8 cellular contexts compared by ENCODE assay signal in genomic region chr7:100148225-100148558, GRCh38. TPM values are rescaled to one million over a fixed set of nuclear protein-coding genes. Genes with fewer than 3 reads are reported as not detected.
DNase-seq lines count a peak whose midpoint lies in the region; ATAC-seq, FAIRE-seq and TF ChIP-seq lines count a peak whose summit lies in the region.

No MANE protein-coding gene starts in this region.

- H3K27me3 ChIP-seq in small intestine (ENCODE audit: control insufficient read depth in 2 of 2, insufficient read depth in 2 of 2, low read length in 2 of 2) = no peaks in the 10 kb centered on the region

- WGBS in small intestine, 3 donors = 5 to 12% (median 8%) methylated on average over 14 of the region's 14 CpGs

- H3K4me3 ChIP-seq in WI38 (ENCODE audit: low read depth, low read length) (peak overlapping the region; percentile 32), small intestine (ENCODE audit: low read depth in 1 of 2, low read length in 2 of 2) (peak overlapping the region; percentile 31 to 33)

- H3K4me3 Mint-ChIP-seq in glutamatergic neuron (ENCODE audit: unreplicated experiment) = peak overlapping the region; percentile 97

- peaks cover 4% of the 10 kb centered on the region for H3K9me3 Mint-ChIP-seq in glutamatergic neuron (ENCODE audit: unreplicated experiment)

- no peak for FAIRE-seq in small intestine (lab: Jason Lieb, UNC)

- H3K9me3 ChIP-seq in small intestine (ENCODE audit: control insufficient read depth, low read depth) = no peaks in the 10 kb centered on the region

- peaks cover 5% of the 10 kb centered on the region for H3K36me3 Mint-ChIP-seq in glutamatergic neuron (ENCODE audit: unreplicated experiment)

- peaks cover 4% of the 10 kb centered on the region for H3K27me3 Mint-ChIP-seq in glutamatergic neuron (ENCODE audit: unreplicated experiment)

- H3K4me1 Mint-ChIP-seq in glutamatergic neuron (ENCODE audit: low read depth, unreplicated experiment) = no peaks in the 10 kb centered on the region

- H3K27ac ChIP-seq in small intestine (ENCODE audit: low read depth in 1 of 2, low read length in 1 of 2) = peak overlapping the region; percentile 43 to 84

- peaks cover 0 to under 1% of the 10 kb centered on the region in 2 donors for H3K36me3 ChIP-seq in small intestine (ENCODE audit: control insufficient read depth in 2 of 2, insufficient read depth in 2 of 2, low read length in 2 of 2)

- peak overlapping the region; percentile 94 for H3K27ac Mint-ChIP-seq in glutamatergic neuron (ENCODE audit: unreplicated experiment)

- no peak for TF ChIP-seq CTCF in WI38 (IDR thresholded peaks at IDR 0.05; ENCODE audit: low read depth, low read length)
- TF ChIP-seq CTCF in glutamatergic neuron (IDR thresholded peaks at IDR 0.05; ENCODE audit: partially characterized antibody, unreplicated experiment) = no peak

- no peak for DNase-seq in glutamatergic neuron
- no peak for DNase-seq in small intestine
- no peak for DNase-seq in effector CD8-positive, alpha-beta T cell (lab: John Stamatoyannopoulos, UW)
- no peak for DNase-seq in medulla oblongata (ENCODE audit: extremely low spot score)
- no peak for DNase-seq in DMS 273 (lab: John Stamatoyannopoulos, UW; ENCODE audit: unreplicated experiment)
- no peak for DNase-seq in stimulated activated CD4-positive, alpha-beta T cell treated with anti-CD3 and anti-CD28 coated beads, Interleukin-4, amount 100 ng/mL, for 24 hours

- peak; percentile 2 for ATAC-seq in GM21423 (IDR thresholded peaks at IDR 0.05; ENCODE audit: unreplicated experiment)

- peaks cover 0 to 4% of the 10 kb centered on the region in 2 donors for H3K4me1 ChIP-seq in small intestine (ENCODE audit: control insufficient read depth in 2 of 2, insufficient read depth in 1 of 2, low read depth in 1 of 2, low read length in 1 of 2)

RNA-seq across cellular contexts. Expression of gene LAMTOR4, which starts 0.5 kb away (rescaled TPM):
- 66.9 TPM for total RNA-seq in glutamatergic neuron (ENCODE audit: unreplicated experiment)
- polyA plus RNA-seq in small intestine = 100 to 1,000 TPM; 218 to 370 (median 226) TPM

RNA-seq across cellular contexts. Expression of gene TRAPPC14, which starts 10.3 kb away (rescaled TPM):
- total RNA-seq in glutamatergic neuron (ENCODE audit: unreplicated experiment) = 42.4 TPM
- polyA plus RNA-seq in small intestine = 10 to 100 TPM; 16.7 to 28.0 (median 25.1) TPM

RNA-seq across cellular contexts. Expression of gene GAL3ST4, which starts 20.2 kb away (rescaled TPM):
- 30.9 TPM for total RNA-seq in glutamatergic neuron (ENCODE audit: unreplicated experiment)
- polyA plus RNA-seq in small intestine = 1 to 10 TPM in 1 of 3 donors, under 1 TPM in 1, not detected in 1; 0.67 to 1.2 TPM

RNA-seq across cellular contexts. Expression of gene MBLAC1, which starts 21.4 kb away (rescaled TPM):
- total RNA-seq in glutamatergic neuron (ENCODE audit: unreplicated experiment) = 3.3 TPM
- polyA plus RNA-seq in small intestine = 1 to 10 TPM; 2.0 to 3.2 (median 2.2) TPM

RNA-seq across cellular contexts. Expression of gene CNPY4, which starts 28.8 kb away (rescaled TPM):
- total RNA-seq in glutamatergic neuron (ENCODE audit: unreplicated experiment) = 19.3 TPM
- 1 to 10 TPM; 2.5 to 9.2 (median 5.7) TPM for polyA plus RNA-seq in small intestine
